6 cellular contexts compared by ENCODE assay signal in genomic region chr1:211384524-211384923, GRCh38.
"Had no signal": no experiment of that assay in that cellular context is flagged by ENCODE, and none has a peak within 500 bp of the region (broad histone marks: within the 10 kb centered on the region; RNA-seq: fewer than 3 reads in every experiment).

No MANE protein-coding gene starts in this region.

- H3K9ac ChIP-seq: GM23248, KMS-11 had no signal

- H3K4me3 ChIP-seq: HAP-1 had no signal

- H3K36me3 ChIP-seq: HAP-1 had no signal

- H3K27ac ChIP-seq: GM23248, KMS-11 had no signal

- H3K9me3 ChIP-seq: HAP-1 had no signal

- DNase-seq: GM23248, GOT3, IMR-90, KBM-7 had no signal
